In the genomic region with DNA sequence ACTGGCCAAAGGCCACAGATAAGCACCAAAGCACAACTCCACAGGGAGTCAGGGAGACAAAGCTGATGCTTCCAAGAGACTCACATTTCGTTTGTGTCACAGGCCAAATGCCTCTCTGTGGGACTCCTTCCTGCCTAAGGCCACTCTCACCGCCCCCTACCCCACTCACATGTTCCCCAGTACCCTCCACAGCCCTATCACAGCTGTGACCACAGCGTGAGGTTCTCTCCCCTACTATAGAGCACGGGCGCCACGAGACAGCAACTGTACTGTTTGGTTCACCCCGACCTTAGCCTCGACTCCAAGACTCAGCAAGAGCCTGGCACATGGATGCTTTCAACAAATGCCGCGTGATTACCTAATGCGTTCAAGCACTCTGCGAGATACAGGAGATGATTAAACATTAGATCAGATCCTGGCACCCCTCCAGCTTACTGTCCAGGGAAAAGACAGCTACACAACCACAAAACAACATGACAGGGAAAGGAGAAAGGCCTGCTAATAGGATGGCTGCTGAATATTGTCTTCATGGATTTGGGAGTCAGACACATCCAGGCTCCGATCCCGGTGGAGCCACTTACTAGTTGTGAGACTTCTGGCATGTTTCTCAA, we compare ENCODE assay signal across 1 cellular context.
TF ChIP-seq lines count a peak whose summit lies in the region.

No MANE protein-coding gene starts in this region.

TF ChIP-seq in K562, 482 proteins besides CTCF, POLR2A, EP300 and RAD21 (continued from another document and continues in another):
- TF ChIP-seq SFPQ (IDR thresholded peaks at IDR 0.05; ENCODE audit: low read depth, low read length), result no peak
- TF ChIP-seq SRSF9 (IDR thresholded peaks at IDR 0.05; ENCODE audit: borderline replicate concordance, low read depth, low read length), result no peak
- TF ChIP-seq SNAPC5 (CRISPR knock-in tag; IDR thresholded peaks at IDR 0.05), result no peak
- no peak for TF ChIP-seq FOSL1 (tag; conservative IDR thresholded peaks at IDR 0.05)
- no peak for TF ChIP-seq SNRNP70 (optimal IDR thresholded peaks at IDR 0.05; ENCODE audit: low read depth, low read length)
- TF ChIP-seq NFXL1 (CRISPR knock-in tag; IDR thresholded peaks at IDR 0.05), result no peak
- no peak for TF ChIP-seq BRD4 (IDR thresholded peaks at IDR 0.05)
- TF ChIP-seq HDGF (IDR thresholded peaks at IDR 0.05), result no peak
- TF ChIP-seq SIN3B (IDR thresholded peaks at IDR 0.05; ENCODE audit: low read depth), result no peak
- TF ChIP-seq KDM2B (CRISPR knock-in tag; IDR thresholded peaks at IDR 0.05), result no peak
- TF ChIP-seq HLTF (IDR thresholded peaks at IDR 0.05), result no peak
- no peak for TF ChIP-seq ZC3H4 (CRISPR knock-in tag; IDR thresholded peaks at IDR 0.05; ENCODE audit: borderline replicate concordance)
- TF ChIP-seq HNRNPL (IDR thresholded peaks at IDR 0.05; ENCODE audit: low read depth, low read length), result no peak
- TF ChIP-seq KAT2B (IDR thresholded peaks at IDR 0.05; ENCODE audit: low read depth, low read length), result no peak
- TF ChIP-seq HDAC2 (IDR thresholded peaks at IDR 0.05), result no peak
- TF ChIP-seq, protein P1, sequence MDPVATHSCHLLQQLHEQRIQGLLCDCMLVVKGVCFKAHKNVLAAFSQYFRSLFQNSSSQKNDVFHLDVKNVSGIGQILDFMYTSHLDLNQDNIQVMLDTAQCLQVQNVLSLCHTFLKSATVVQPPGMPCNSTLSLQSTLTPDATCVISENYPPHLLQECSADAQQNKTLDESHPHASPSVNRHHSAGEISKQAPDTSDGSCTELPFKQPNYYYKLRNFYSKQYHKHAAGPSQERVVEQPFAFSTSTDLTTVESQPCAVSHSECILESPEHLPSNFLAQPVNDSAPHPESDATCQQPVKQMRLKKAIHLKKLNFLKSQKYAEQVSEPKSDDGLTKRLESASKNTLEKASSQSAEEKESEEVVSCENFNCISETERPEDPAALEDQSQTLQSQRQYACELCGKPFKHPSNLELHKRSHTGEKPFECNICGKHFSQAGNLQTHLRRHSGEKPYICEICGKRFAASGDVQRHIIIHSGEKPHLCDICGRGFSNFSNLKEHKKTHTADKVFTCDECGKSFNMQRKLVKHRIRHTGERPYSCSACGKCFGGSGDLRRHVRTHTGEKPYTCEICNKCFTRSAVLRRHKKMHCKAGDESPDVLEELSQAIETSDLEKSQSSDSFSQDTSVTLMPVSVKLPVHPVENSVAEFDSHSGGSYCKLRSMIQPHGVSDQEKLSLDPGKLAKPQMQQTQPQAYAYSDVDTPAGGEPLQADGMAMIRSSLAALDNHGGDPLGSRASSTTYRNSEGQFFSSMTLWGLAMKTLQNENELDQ (CRISPR knock-in tag; IDR thresholded peaks at IDR 0.05; ENCODE audit: borderline replicate concordance), result no peak
- TF ChIP-seq ZNF766 (CRISPR knock-in tag; conservative IDR thresholded peaks at IDR 0.05), result no peak
- TF ChIP-seq ZSCAN29 (IDR thresholded peaks at IDR 0.05), result no peak
- no peak for TF ChIP-seq MTF1 (CRISPR knock-in tag; IDR thresholded peaks at IDR 0.05; ENCODE audit: borderline replicate concordance)
- no peak for TF ChIP-seq ZNF644 (tag; IDR thresholded peaks at IDR 0.05; ENCODE audit: low read depth)
- peak; percentile 6; the same call in 1 of the 2 replicates for TF ChIP-seq ARID1B (IDR thresholded peaks at IDR 0.05)
- TF ChIP-seq, protein P2, sequence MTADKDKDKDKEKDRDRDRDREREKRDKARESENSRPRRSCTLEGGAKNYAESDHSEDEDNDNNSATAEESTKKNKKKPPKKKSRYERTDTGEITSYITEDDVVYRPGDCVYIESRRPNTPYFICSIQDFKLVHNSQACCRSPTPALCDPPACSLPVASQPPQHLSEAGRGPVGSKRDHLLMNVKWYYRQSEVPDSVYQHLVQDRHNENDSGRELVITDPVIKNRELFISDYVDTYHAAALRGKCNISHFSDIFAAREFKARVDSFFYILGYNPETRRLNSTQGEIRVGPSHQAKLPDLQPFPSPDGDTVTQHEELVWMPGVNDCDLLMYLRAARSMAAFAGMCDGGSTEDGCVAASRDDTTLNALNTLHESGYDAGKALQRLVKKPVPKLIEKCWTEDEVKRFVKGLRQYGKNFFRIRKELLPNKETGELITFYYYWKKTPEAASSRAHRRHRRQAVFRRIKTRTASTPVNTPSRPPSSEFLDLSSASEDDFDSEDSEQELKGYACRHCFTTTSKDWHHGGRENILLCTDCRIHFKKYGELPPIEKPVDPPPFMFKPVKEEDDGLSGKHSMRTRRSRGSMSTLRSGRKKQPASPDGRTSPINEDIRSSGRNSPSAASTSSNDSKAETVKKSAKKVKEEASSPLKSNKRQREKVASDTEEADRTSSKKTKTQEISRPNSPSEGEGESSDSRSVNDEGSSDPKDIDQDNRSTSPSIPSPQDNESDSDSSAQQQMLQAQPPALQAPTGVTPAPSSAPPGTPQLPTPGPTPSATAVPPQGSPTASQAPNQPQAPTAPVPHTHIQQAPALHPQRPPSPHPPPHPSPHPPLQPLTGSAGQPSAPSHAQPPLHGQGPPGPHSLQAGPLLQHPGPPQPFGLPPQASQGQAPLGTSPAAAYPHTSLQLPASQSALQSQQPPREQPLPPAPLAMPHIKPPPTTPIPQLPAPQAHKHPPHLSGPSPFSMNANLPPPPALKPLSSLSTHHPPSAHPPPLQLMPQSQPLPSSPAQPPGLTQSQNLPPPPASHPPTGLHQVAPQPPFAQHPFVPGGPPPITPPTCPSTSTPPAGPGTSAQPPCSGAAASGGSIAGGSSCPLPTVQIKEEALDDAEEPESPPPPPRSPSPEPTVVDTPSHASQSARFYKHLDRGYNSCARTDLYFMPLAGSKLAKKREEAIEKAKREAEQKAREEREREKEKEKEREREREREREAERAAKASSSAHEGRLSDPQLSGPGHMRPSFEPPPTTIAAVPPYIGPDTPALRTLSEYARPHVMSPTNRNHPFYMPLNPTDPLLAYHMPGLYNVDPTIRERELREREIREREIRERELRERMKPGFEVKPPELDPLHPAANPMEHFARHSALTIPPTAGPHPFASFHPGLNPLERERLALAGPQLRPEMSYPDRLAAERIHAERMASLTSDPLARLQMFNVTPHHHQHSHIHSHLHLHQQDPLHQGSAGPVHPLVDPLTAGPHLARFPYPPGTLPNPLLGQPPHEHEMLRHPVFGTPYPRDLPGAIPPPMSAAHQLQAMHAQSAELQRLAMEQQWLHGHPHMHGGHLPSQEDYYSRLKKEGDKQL (CRISPR knock-in tag; IDR thresholded peaks at IDR 0.05; ENCODE audit: borderline replicate concordance), result no peak
- TF ChIP-seq TEAD2 (tag; IDR thresholded peaks at IDR 0.05), result peak; percentile 28; the same call in 1 of the 2 replicates
- TF ChIP-seq HINFP (tag; conservative IDR thresholded peaks at IDR 0.05; ENCODE audit: low read depth), result no peak
- no peak for TF ChIP-seq SLC30A9 (CRISPR knock-in tag; IDR thresholded peaks at IDR 0.05)
- TF ChIP-seq TEAD4 (IDR thresholded peaks at IDR 0.05; ENCODE audit: low read length), result 0 out of 2 replicates have a peak, but pooled peaks have one; percentile 16
- TF ChIP-seq TEAD4 (CRISPR knock-in tag; IDR thresholded peaks at IDR 0.05; ENCODE audit: borderline replicate concordance), result no peak
- TF ChIP-seq, protein P3, sequence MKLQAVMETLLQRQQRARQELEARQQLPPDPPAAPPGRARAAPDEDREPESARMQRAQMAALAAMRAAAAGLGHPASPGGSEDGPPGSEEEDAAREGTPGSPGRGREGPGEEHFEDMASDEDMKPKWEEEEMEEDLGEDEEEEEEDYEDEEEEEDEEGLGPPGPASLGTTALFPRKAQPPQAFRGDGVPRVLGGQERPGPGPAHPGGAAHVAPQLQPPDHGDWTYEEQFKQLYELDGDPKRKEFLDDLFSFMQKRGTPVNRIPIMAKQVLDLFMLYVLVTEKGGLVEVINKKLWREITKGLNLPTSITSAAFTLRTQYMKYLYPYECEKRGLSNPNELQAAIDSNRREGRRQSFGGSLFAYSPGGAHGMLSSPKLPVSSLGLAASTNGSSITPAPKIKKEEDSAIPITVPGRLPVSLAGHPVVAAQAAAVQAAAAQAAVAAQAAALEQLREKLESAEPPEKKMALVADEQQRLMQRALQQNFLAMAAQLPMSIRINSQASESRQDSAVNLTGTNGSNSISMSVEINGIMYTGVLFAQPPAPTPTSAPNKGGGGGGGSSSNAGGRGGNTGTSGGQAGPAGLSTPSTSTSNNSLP (IDR thresholded peaks at IDR 0.05; ENCODE audit: borderline replicate concordance, low read depth, low read length), result no peak
- no peak for TF ChIP-seq CHD4 (IDR thresholded peaks at IDR 0.05; ENCODE audit: insufficient read depth, insufficient replicate concordance, low read depth, low read length, poor library complexity, severe bottlenecking)
- no peak for TF ChIP-seq MBD1 (CRISPR knock-in tag; IDR thresholded peaks at IDR 0.05)
- no peak for TF ChIP-seq TCF3 (CRISPR knock-in tag; IDR thresholded peaks at IDR 0.05)
- 0 out of 2 replicates have a peak, but pooled peaks have one; percentile 16 for TF ChIP-seq MYC (IDR thresholded peaks at IDR 0.05; ENCODE audit: low read depth, low read length)
- TF ChIP-seq MYC (CRISPR knock-in tag; IDR thresholded peaks at IDR 0.05; ENCODE audit: borderline replicate concordance, low read depth), result no peak
- no peak for TF ChIP-seq SMAD2 (IDR thresholded peaks at IDR 0.05; ENCODE audit: low read depth, low read length)
- TF ChIP-seq, protein P4, sequence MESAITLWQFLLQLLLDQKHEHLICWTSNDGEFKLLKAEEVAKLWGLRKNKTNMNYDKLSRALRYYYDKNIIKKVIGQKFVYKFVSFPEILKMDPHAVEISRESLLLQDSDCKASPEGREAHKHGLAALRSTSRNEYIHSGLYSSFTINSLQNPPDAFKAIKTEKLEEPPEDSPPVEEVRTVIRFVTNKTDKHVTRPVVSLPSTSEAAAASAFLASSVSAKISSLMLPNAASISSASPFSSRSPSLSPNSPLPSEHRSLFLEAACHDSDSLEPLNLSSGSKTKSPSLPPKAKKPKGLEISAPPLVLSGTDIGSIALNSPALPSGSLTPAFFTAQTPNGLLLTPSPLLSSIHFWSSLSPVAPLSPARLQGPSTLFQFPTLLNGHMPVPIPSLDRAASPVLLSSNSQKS (CRISPR knock-in tag; IDR thresholded peaks at IDR 0.05), result no peak
- no peak for TF ChIP-seq SNIP1 (IDR thresholded peaks at IDR 0.05; ENCODE audit: low read depth)
- TF ChIP-seq CEBPG (CRISPR knock-in tag; IDR thresholded peaks at IDR 0.05), result no peak
- TF ChIP-seq CEBPG (tag; conservative IDR thresholded peaks at IDR 0.05 in 1 of 2, IDR thresholded peaks at IDR 0.05 in 1 of 2), result no peak
- TF ChIP-seq SMAD1 (IDR thresholded peaks at IDR 0.05; ENCODE audit: low read depth, low read length, partially characterized antibody), result no peak
- TF ChIP-seq CEBPB (tag; IDR thresholded peaks at IDR 0.05), result 0 out of 2 replicates have a peak, but pooled peaks have one; percentile 6
- TF ChIP-seq ZNF561 (CRISPR knock-in tag; conservative IDR thresholded peaks at IDR 0.05), result no peak
- no peak for TF ChIP-seq SMARCC2 (IDR thresholded peaks at IDR 0.05; ENCODE audit: low read depth)
- no peak for TF ChIP-seq RCOR1 (IDR thresholded peaks at IDR 0.05; ENCODE audit: borderline replicate concordance in 1 of 2, low read depth in 2 of 2, low read length in 2 of 2)
- TF ChIP-seq U2AF1 (optimal IDR thresholded peaks at IDR 0.05; ENCODE audit: low read depth, low read length), result no peak
- no peak for TF ChIP-seq ZNF398 (CRISPR knock-in tag; IDR thresholded peaks at IDR 0.05)
- no peak for TF ChIP-seq IFI16 (CRISPR knock-in tag; IDR thresholded peaks at IDR 0.05)
- no peak for TF ChIP-seq STAT5B (CRISPR knock-in tag; IDR thresholded peaks at IDR 0.05)
